Comparison of ENCODE assay signal across 35 cellular contexts in genomic region chr7:132103718-132104117, GRCh38.
"Had no signal": no experiment of that assay in that cellular context is flagged by ENCODE, and none has a peak within 500 bp of the region (broad histone marks: within the 10 kb centered on the region; RNA-seq: fewer than 3 reads in every experiment).

No MANE protein-coding gene starts in this region.

- H3K27me3 Mint-ChIP-seq: activated B cell treated with CpG ODN at 0.5 μM for 24 hours; activated CD8-positive, alpha-beta T cell treated with anti-CD3 and anti-CD28 coated beads for 36 hours had no signal

- H3K9me3 Mint-ChIP-seq: activated CD4-positive, alpha-beta memory T cell treated with anti-CD3 and anti-CD28 coated beads for 36 hours; activated CD4-positive, alpha-beta T cell treated with anti-CD3 and anti-CD28 coated beads, Interleukin-2, amount 10 ng/mL, durations not matched to agents 24 days and 14 days; activated CD8-positive, alpha-beta T cell treated with anti-CD3 and anti-CD28 coated beads for 36 hours; activated naive CD4-positive, alpha-beta T cell treated with anti-CD3 and anti-CD28 coated beads, Interleukin-2, amount 10 ng/mL, durations not matched to agents 7 days and 5 days; activated naive CD4-positive, alpha-beta T cell treated with anti-CD3 and anti-CD28 coated beads, Interleukin-2, amount 50 U/mL, for 24 hours; activated naive CD8-positive, alpha-beta T cell treated with anti-CD3 and anti-CD28 coated beads, Interleukin-2, amount 10 ng/mL, durations not matched to agents 7 days and 5 days; activated T-cell treated with anti-CD3 and anti-CD28 coated beads, Interleukin-2, amount 50 U/mL, for 4 hours; activated T-cell treated with anti-CD3 and anti-CD28 coated beads, Interleukin-2, amount 50 U/mL, for 72 hours; activated T-helper 1 cell treated with anti-CD3 and anti-CD28 coated beads, Interleukin-12 subunit alpha, Interleukin-12 subunit beta, Interleukin-2, Interleukin-4 antibody, amounts not matched to agents 30 ng/mL and 10 ng/mL and 1 ng/mL, durations not matched to agents 14 hours and 24 hours and 36 hours; activated T-helper 2 cell treated with anti-CD3 and anti-CD28 coated beads, Interferon-gamma antibody, Interleukin-2, Interleukin-4, amounts not matched to agents 10 μg/mL and 5 μg/mL and 100 μg/mL, durations not matched to agents 14 hours and 24 hours and 36 hours; brain; T-helper 1 cell treated with Interleukin-12 subunit alpha and Interleukin-12 subunit beta and Interleukin-4 antibody, amounts not matched to agents 30 μg/mL and 1 μg/mL, for 36 hours; T-helper 2 cell treated with Interferon-gamma antibody and Interleukin-4, amounts not matched to agents 5 μg/mL and 100 μg/mL, for 36 hours had no signal

- ATAC-seq: activated CD8-positive, alpha-beta T cell treated with anti-CD3 and anti-CD28 coated beads for 36 hours; activated naive CD8-positive, alpha-beta T cell treated with anti-CD3 and anti-CD28 coated beads, Interleukin-2, amount 50 U/mL, for 24 hours; activated T-cell treated with anti-CD3 and anti-CD28 coated beads, Interleukin-2, amount 50 U/mL, for 4 hours; activated T-cell treated with anti-CD3 and anti-CD28 coated beads, Interleukin-2, amount 50 U/mL, for 72 hours had no signal

- H3K36me3 Mint-ChIP-seq: activated CD4-positive, alpha-beta memory T cell treated with anti-CD3 and anti-CD28 coated beads for 36 hours; activated naive CD4-positive, alpha-beta T cell treated with anti-CD3 and anti-CD28 coated beads, Interleukin-2, amount 10 ng/mL, durations not matched to agents 7 days and 5 days; activated naive CD4-positive, alpha-beta T cell treated with anti-CD3 and anti-CD28 coated beads, Interleukin-2, amount 50 U/mL, for 24 hours; activated naive CD8-positive, alpha-beta T cell; activated naive CD8-positive, alpha-beta T cell treated with anti-CD3 and anti-CD28 coated beads, Interleukin-2, amount 10 ng/mL, durations not matched to agents 7 days and 5 days; brain had no signal

- H3K4me1 ChIP-seq: ascending aorta had no signal

- H3K9me3 ChIP-seq: ascending aorta had no signal

- H3K27me3 ChIP-seq: ascending aorta, cardiac muscle cell had no signal

- H3K4me3 ChIP-seq: ascending aorta, cardiac muscle cell had no signal

- H3K36me3 ChIP-seq: ascending aorta, cardiac muscle cell had no signal

- DNase-seq: activated B cell treated with CpG ODN at 0.5 μM for 24 hours; activated CD4-positive, alpha-beta memory T cell treated with anti-CD3 and anti-CD28 coated beads for 36 hours; activated CD4-positive, alpha-beta T cell treated with anti-CD3 and anti-CD28 coated beads for 4 hours; activated CD4-positive, alpha-beta T cell treated with anti-CD3 and anti-CD28 coated beads, Interleukin-2, amount 10 ng/mL, durations not matched to agents 24 days and 14 days; activated CD4-positive, alpha-beta T cell treated with anti-CD3 and anti-CD28 coated beads, Interleukin-2, amount 50 U/mL, for 1 hour; activated CD4-positive, alpha-beta T cell treated with anti-CD3 and anti-CD28 coated beads, Interleukin-2, amount 50 U/mL, for 4 hours; activated CD4-positive, CD25-positive, alpha-beta regulatory T cell treated with anti-CD3 and anti-CD28 coated beads, Interleukin-2, amount 50 U/mL, for 72 hours; activated CD8-positive, alpha-beta memory T cell treated with anti-CD3 and anti-CD28 coated beads, Interleukin-2, amount 50 U/mL, for 4 hours; activated CD8-positive, alpha-beta T cell treated with anti-CD3 and anti-CD28 coated beads for 36 hours; activated effector memory CD4-positive, alpha-beta T cell treated with Interleukin-2 at 50 U/mL for 16 hours; activated gamma-delta T cell; activated naive CD4-positive, alpha-beta T cell treated with anti-CD3 and anti-CD28 coated beads, Interleukin-2, amount 10 ng/mL, durations not matched to agents 7 days and 5 days; activated naive CD4-positive, alpha-beta T cell treated with Interleukin-2 at 50 U/mL for 16 hours; activated naive CD8-positive, alpha-beta T cell treated with anti-CD3 and anti-CD28 coated beads, Interleukin-2, amount 10 ng/mL, durations not matched to agents 7 days and 5 days; activated naive CD8-positive, alpha-beta T cell treated with anti-CD3 and anti-CD28 coated beads, Interleukin-2, amount 50 U/mL, for 24 hours; activated T-cell treated with anti-CD3 and anti-CD28 coated beads for 4 hours; activated T-cell treated with anti-CD3 and anti-CD28 coated beads, Interleukin-2, amount 50 U/mL, for 1 hour; activated T-cell treated with anti-CD3 and anti-CD28 coated beads, Interleukin-2, amount 50 U/mL, for 4 hours; activated T-cell treated with anti-CD3 and anti-CD28 coated beads, Interleukin-2, amount 50 U/mL, for 72 hours; amygdala; SW 1271; T-helper 1 cell; T-helper 2 cell; T-helper 9 cell had no signal

- FAIRE-seq: TTC549 had no signal

- H3K4me1 Mint-ChIP-seq: activated B cell treated with CpG ODN at 0.5 μM for 24 hours; activated CD4-positive, alpha-beta T cell treated with anti-CD3 and anti-CD28 coated beads, Interleukin-2, amount 10 ng/mL, durations not matched to agents 24 days and 14 days; activated naive CD4-positive, alpha-beta T cell treated with anti-CD3 and anti-CD28 coated beads, Interleukin-2, amount 10 ng/mL, durations not matched to agents 7 days and 5 days; activated naive CD4-positive, alpha-beta T cell treated with anti-CD3 and anti-CD28 coated beads, Interleukin-2, amount 50 U/mL, for 24 hours; activated naive CD8-positive, alpha-beta T cell treated with anti-CD3 and anti-CD28 coated beads, Interleukin-2, amount 10 ng/mL, durations not matched to agents 7 days and 5 days; activated naive CD8-positive, alpha-beta T cell treated with anti-CD3 and anti-CD28 coated beads, Interleukin-2, amount 50 U/mL, for 24 hours had no signal

- H3K27ac ChIP-seq: ascending aorta, cardiac muscle cell, VCaP had no signal

- H3K4me3 Mint-ChIP-seq: activated B cell treated with CpG ODN at 0.5 μM for 24 hours; activated CD4-positive, alpha-beta memory T cell treated with anti-CD3 and anti-CD28 coated beads for 36 hours; activated CD4-positive, alpha-beta T cell treated with anti-CD3 and anti-CD28 coated beads, Interleukin-2, amount 10 ng/mL, durations not matched to agents 24 days and 14 days; activated CD8-positive, alpha-beta T cell treated with anti-CD3 and anti-CD28 coated beads for 36 hours; activated naive CD4-positive, alpha-beta T cell treated with anti-CD3 and anti-CD28 coated beads, Interleukin-2, amount 10 ng/mL, durations not matched to agents 7 days and 5 days; activated naive CD4-positive, alpha-beta T cell treated with anti-CD3 and anti-CD28 coated beads, Interleukin-2, amount 50 U/mL, for 24 hours; activated naive CD8-positive, alpha-beta T cell; activated naive CD8-positive, alpha-beta T cell treated with anti-CD3 and anti-CD28 coated beads, Interleukin-2, amount 10 ng/mL, durations not matched to agents 7 days and 5 days; activated naive CD8-positive, alpha-beta T cell treated with anti-CD3 and anti-CD28 coated beads, Interleukin-2, amount 50 U/mL, for 24 hours; activated T-cell treated with anti-CD3 and anti-CD28 coated beads, Interleukin-2, amount 50 U/mL, for 4 hours; activated T-cell treated with anti-CD3 and anti-CD28 coated beads, Interleukin-2, amount 50 U/mL, for 72 hours; activated T-helper 1 cell treated with anti-CD3 and anti-CD28 coated beads, Interleukin-12 subunit alpha, Interleukin-12 subunit beta, Interleukin-2, Interleukin-4 antibody, amounts not matched to agents 30 ng/mL and 10 ng/mL and 1 ng/mL, durations not matched to agents 14 hours and 24 hours and 36 hours; brain; T-helper 1 cell treated with Interleukin-12 subunit alpha and Interleukin-12 subunit beta and Interleukin-4 antibody, amounts not matched to agents 30 μg/mL and 1 μg/mL, for 36 hours; T-helper 2 cell treated with Interferon-gamma antibody and Interleukin-4, amounts not matched to agents 5 μg/mL and 100 μg/mL, for 36 hours had no signal

- H3K27ac Mint-ChIP-seq: activated B cell treated with CpG ODN at 0.5 μM for 24 hours; activated CD4-positive, alpha-beta memory T cell treated with anti-CD3 and anti-CD28 coated beads for 36 hours; activated CD4-positive, alpha-beta T cell treated with anti-CD3 and anti-CD28 coated beads, Interleukin-2, amount 10 ng/mL, durations not matched to agents 24 days and 14 days; activated CD8-positive, alpha-beta T cell treated with anti-CD3 and anti-CD28 coated beads for 36 hours; activated naive CD4-positive, alpha-beta T cell treated with anti-CD3 and anti-CD28 coated beads, Interleukin-2, amount 10 ng/mL, durations not matched to agents 7 days and 5 days; activated naive CD4-positive, alpha-beta T cell treated with anti-CD3 and anti-CD28 coated beads, Interleukin-2, amount 50 U/mL, for 24 hours; activated naive CD8-positive, alpha-beta T cell; activated naive CD8-positive, alpha-beta T cell treated with anti-CD3 and anti-CD28 coated beads, Interleukin-2, amount 10 ng/mL, durations not matched to agents 7 days and 5 days; activated naive CD8-positive, alpha-beta T cell treated with anti-CD3 and anti-CD28 coated beads, Interleukin-2, amount 50 U/mL, for 24 hours; activated T-cell treated with anti-CD3 and anti-CD28 coated beads, Interleukin-2, amount 50 U/mL, for 72 hours; activated T-helper 1 cell treated with anti-CD3 and anti-CD28 coated beads, Interleukin-12 subunit alpha, Interleukin-12 subunit beta, Interleukin-2, Interleukin-4 antibody, amounts not matched to agents 30 ng/mL and 10 ng/mL and 1 ng/mL, durations not matched to agents 14 hours and 24 hours and 36 hours; activated T-helper 2 cell treated with anti-CD3 and anti-CD28 coated beads, Interferon-gamma antibody, Interleukin-2, Interleukin-4, amounts not matched to agents 10 μg/mL and 5 μg/mL and 100 μg/mL, durations not matched to agents 14 hours and 24 hours and 36 hours; T-helper 1 cell treated with Interleukin-12 subunit alpha and Interleukin-12 subunit beta and Interleukin-4 antibody, amounts not matched to agents 30 μg/mL and 1 μg/mL, for 36 hours; T-helper 2 cell treated with Interferon-gamma antibody and Interleukin-4, amounts not matched to agents 5 μg/mL and 100 μg/mL, for 36 hours had no signal
